In genomic region chr2:24110660-24111303, GRCh38 we compare ENCODE assay signal across 1 cellular context.
TF ChIP-seq lines count a peak whose summit lies in the region.

No MANE protein-coding gene starts in this region.

TF ChIP-seq in K562, 482 proteins besides CTCF, POLR2A, EP300 and RAD21:
- TF ChIP-seq MAFG (tag; conservative IDR thresholded peaks at IDR 0.05) (peak; percentile 65), ZNF384 (IDR thresholded peaks at IDR 0.05; ENCODE audit: low read depth, low read length) (peak; percentile 84), NFE2 (IDR thresholded peaks at IDR 0.05; ENCODE audit: low read depth) (peak; percentile 50; the same call in 1 of the 2 replicates), HOXB6 (CRISPR knock-in tag; IDR thresholded peaks at IDR 0.05; ENCODE audit: borderline replicate concordance) (no peak), PRDM10 (IDR thresholded peaks at IDR 0.05; ENCODE audit: partially characterized antibody) (peak; percentile 96), ZNF316 (IDR thresholded peaks at IDR 0.05) (peak; percentile 45), FOSL1 (tag; conservative IDR thresholded peaks at IDR 0.05) (0 out of 2 replicates have a peak, but pooled peaks have one; percentile 23), ATF1 (CRISPR knock-in tag; IDR thresholded peaks at IDR 0.05) (no peak), ATF1 (tag; IDR thresholded peaks at IDR 0.05) (0 out of 2 replicates have a peak, but pooled peaks have one; percentile 14), SOX6 (IDR thresholded peaks at IDR 0.05) (no peak), VEZF1 (CRISPR knock-in tag; IDR thresholded peaks at IDR 0.05) (0 out of 2 replicates have a peak, but pooled peaks have one; percentile 19), CHD2 (IDR thresholded peaks at IDR 0.05; ENCODE audit: low read depth, low read length) (no peak), ATF7 (IDR thresholded peaks at IDR 0.05) (peak; percentile 30; the same call in 1 of the 2 replicates), ZNF408 (CRISPR knock-in tag; IDR thresholded peaks at IDR 0.05; ENCODE audit: low read depth) (no peak), RBM17 (IDR thresholded peaks at IDR 0.05; ENCODE audit: borderline replicate concordance, low read depth, low read length) (no peak)
